In the genomic region with DNA sequence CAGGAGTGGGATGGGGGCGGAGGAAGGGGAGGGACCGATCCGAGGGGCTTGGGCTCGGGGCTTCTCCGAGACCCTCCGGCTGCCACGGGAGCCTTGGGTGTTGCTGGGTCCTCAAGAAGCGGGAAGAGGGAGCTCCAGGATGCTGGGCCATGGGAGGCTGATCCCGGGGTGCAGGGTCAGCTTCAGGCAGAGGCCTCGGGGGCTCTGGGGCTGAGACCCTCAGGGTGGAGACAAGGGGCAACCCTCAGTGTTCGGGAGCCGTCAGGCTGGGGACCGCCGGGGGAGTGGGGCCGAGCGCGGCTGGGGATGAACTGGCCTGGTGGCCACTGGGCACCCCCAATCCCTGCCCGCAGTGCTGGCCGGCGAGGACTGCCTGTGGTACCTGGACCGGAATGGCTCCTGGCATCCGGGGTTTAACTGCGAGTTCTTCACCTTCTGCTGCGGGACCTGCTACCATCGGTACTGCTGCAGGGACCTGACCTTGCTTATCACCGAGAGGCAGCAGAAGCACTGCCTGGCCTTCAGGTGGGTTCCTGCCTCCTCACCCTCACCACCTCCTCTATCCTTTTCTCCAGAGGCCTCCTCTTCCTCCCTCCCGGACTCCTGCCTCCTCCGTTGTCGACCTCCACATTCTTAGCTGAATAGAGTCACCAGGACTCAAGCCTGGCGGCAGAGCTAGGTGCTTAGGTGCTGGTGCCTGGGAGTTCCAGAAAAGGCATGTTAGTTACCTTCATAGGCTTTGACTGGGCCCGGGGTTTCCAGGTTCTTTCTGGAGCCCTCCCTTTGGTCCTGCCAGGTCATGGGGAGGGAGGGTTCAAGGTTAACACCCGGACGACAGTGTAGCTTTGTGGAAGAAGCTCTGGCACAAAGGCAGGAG, we compare ENCODE assay signal across 9 cellular contexts. TPM values are rescaled to one million over a fixed set of nuclear protein-coding genes. Genes with fewer than 3 reads are reported as not detected.
A peak's percentile ranks its signal among the peaks of the same experiment; 100 is the strongest.
DNase-seq lines count a peak whose midpoint lies in the region; ATAC-seq, FAIRE-seq and TF ChIP-seq lines count a peak whose summit lies in the region.
"Had no signal": no experiment of that assay in that cellular context is flagged by ENCODE, and none has a peak within 500 bp of the region (broad histone marks: within the 10 kb centered on the region; RNA-seq: fewer than 3 reads in every experiment).

No MANE protein-coding gene starts in this region.

- H3K4me1 Mint-ChIP-seq in astrocyte (ENCODE audit: low read depth, unreplicated experiment), result peaks cover 22% of the 10 kb centered on the region

- H3K4me2 ChIP-seq in astrocyte (ENCODE audit: low read length), result peak overlapping the region; percentile 94

- H3K9me3 Mint-ChIP-seq in astrocyte (ENCODE audit: unreplicated experiment), result no peaks in the 10 kb centered on the region

- intact Hi-C loops in left lung (cut with DNase I), result loop anchor here in 1 of 2 donors (10.0 kb wide), 1 partner anchor 85 kb away; no protein-coding TSS in a partner anchor

- H3K27ac Mint-ChIP-seq in astrocyte (ENCODE audit: unreplicated experiment), result no peak overlapping the region

- H3K36me3 ChIP-seq in astrocyte (ENCODE audit: insufficient read depth, low read length) (peaks cover 3% of the 10 kb centered on the region), left lung (no peaks in the 10 kb centered on the region), stomach smooth muscle (ENCODE audit: control insufficient read depth in 2 of 2, insufficient read depth in 2 of 2, low read length in 2 of 2) (no peaks in the 10 kb centered on the region)

- H3K27me3 Mint-ChIP-seq in astrocyte (ENCODE audit: low read depth, unreplicated experiment), result peaks cover 31% of the 10 kb centered on the region

- H3K36me3 Mint-ChIP-seq in astrocyte (ENCODE audit: low read depth, unreplicated experiment), result peaks cover 7% of the 10 kb centered on the region

- peaks cover 8% of the 10 kb centered on the region for H3K79me2 ChIP-seq in astrocyte (ENCODE audit: insufficient read depth, low read length)

- no peaks in the 10 kb centered on the region for H3K27me3 ChIP-seq in astrocyte (ENCODE audit: insufficient read depth, low read length)
- H3K27me3 ChIP-seq in left lung, result peaks cover 0 to 46% of the 10 kb centered on the region in 2 donors
- no peaks in the 10 kb centered on the region for H3K27me3 ChIP-seq in stomach smooth muscle (ENCODE audit: control insufficient read depth in 1 of 2, insufficient read depth in 2 of 2, low read length in 2 of 2)

- TF ChIP-seq CTCF in astrocyte (IDR thresholded peaks at IDR 0.05; ENCODE audit: insufficient read depth, low read depth, low read length) (no peak), left lung (IDR thresholded peaks at IDR 0.05) (no peak)

- H3K4me3 ChIP-seq in astrocyte (ENCODE audit: insufficient read depth, low read depth, low read length), result peak overlapping the region; percentile 70
- peak overlapping the region; percentile 69 to 70 for H3K4me3 ChIP-seq in left lung
- peak overlapping the region; percentile 52 to 83 for H3K4me3 ChIP-seq in stomach smooth muscle (ENCODE audit: low read length in 2 of 2)

- peak overlapping the region; percentile 83 for H3K9ac ChIP-seq in astrocyte (ENCODE audit: low read length)
- peak overlapping the region; percentile 64 to 79 for H3K9ac ChIP-seq in stomach smooth muscle (ENCODE audit: low read length in 2 of 2)

- peak; percentile 32 for DNase-seq in NCI-H2227 (lab: John Stamatoyannopoulos, UW; ENCODE audit: unreplicated experiment)
- DNase-seq in NCI-H2227 treated with DMSO at 0.1 percent for 48 hours (lab: John Stamatoyannopoulos, UW), result no peak
- no peak for DNase-seq in astrocyte (ENCODE audit: low read depth)
- peak in 1 of 2 donors; percentile 80 for DNase-seq in left lung
- DNase-seq in RCC 7860 (ENCODE audit: low spot score), result no peak
- no peak for DNase-seq in activated effector memory CD4-positive, alpha-beta T cell treated with anti-CD3 and anti-CD28 coated beads, Interleukin-2, amount 50 U/mL, for 16 hours

- H4K20me1 ChIP-seq in astrocyte (ENCODE audit: insufficient read depth, low read length), result peaks cover 4% of the 10 kb centered on the region

- H3K4me1 ChIP-seq in astrocyte (ENCODE audit: insufficient read depth, low read length) (peaks cover 19% of the 10 kb centered on the region), left lung (peaks cover 21 to 26% of the 10 kb centered on the region in 2 donors), stomach smooth muscle (ENCODE audit: control insufficient read depth, insufficient read depth, low read length) (peaks cover 64% of the 10 kb centered on the region)

- peak overlapping the region; percentile 81 for H2AFZ ChIP-seq in astrocyte (ENCODE audit: low read depth, low read length)

- ATAC-seq in left lung, result no peak
- no peak for ATAC-seq in HG03159 (IDR thresholded peaks at IDR 0.05; ENCODE audit: unreplicated experiment)

- FAIRE-seq in astrocyte (lab: Jason Lieb, UNC) (no peak), RCC 7860 (lab: Jason Lieb, UNC) (no peak)

- no peaks in the 10 kb centered on the region for H3K9me3 ChIP-seq in astrocyte (ENCODE audit: insufficient read depth, low read depth, low read length)
- no peaks in the 10 kb centered on the region for H3K9me3 ChIP-seq in left lung
- no peaks in the 10 kb centered on the region for H3K9me3 ChIP-seq in stomach smooth muscle (ENCODE audit: control insufficient read depth in 2 of 2, low read length in 2 of 2)

- H3K27ac ChIP-seq in astrocyte (ENCODE audit: low read depth, low read length) (no peak overlapping the region), left lung (peak overlapping the region in 1 of 2 donors; percentile 18), stomach smooth muscle (ENCODE audit: low read length) (peak overlapping the region; percentile 81)
- H3K27ac ChIP-seq: HL-60 had no signal

- peak overlapping the region; percentile 75 for H3K4me3 Mint-ChIP-seq in astrocyte (ENCODE audit: unreplicated experiment)

RNA-seq across cellular contexts. Expression of a gene that starts 0.6 kb away (rescaled TPM):
- total RNA-seq in astrocyte (9.8 and 10.1 TPM in 2 replicates), left lung (10 to 100 TPM; 12.7 to 26.1 TPM)

RNA-seq across cellular contexts. Expression of a gene that starts 57.0 kb away (rescaled TPM):
- total RNA-seq in astrocyte (13.2 and 14.9 TPM in 2 replicates), left lung (10 to 100 TPM; 17.9 to 20.8 TPM)
